ENCODE assay signal across 8 cellular contexts in the genomic region with DNA sequence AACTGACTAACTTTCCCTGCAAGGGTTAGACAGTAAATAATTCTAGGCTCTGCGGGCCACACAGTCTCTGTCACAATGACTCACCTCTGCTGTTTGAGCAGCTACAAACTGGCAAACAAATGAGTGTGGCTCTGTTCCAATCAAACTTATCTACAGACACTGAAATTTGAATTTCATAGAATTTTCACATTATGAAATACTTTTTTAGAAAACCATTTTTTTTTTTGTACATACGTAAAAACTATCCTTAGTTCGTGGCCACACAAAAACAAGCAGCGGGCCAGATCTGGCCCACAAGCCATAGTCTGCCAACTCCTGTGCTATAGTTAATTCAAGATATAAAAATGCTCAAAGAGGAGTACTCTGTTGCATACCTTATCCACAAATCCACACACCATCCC. TPM values are rescaled to one million over a fixed set of nuclear protein-coding genes. Genes with fewer than 3 reads are reported as not detected.
A peak's percentile ranks its signal among the peaks of the same experiment; 100 is the strongest.
DNase-seq lines count a peak whose midpoint lies in the region; ATAC-seq lines count a peak whose summit lies in the region.

No MANE protein-coding gene starts in this region.

- H3K4me1 ChIP-seq in skeletal muscle satellite cell (ENCODE audit: control insufficient read depth, insufficient read depth, low read length) = peaks cover 35% of the 10 kb centered on the region

- H3K27me3 ChIP-seq in skeletal muscle satellite cell (ENCODE audit: control insufficient read depth, insufficient read depth, low read length) = no peaks in the 10 kb centered on the region

- DNase-seq in SIG-M5 treated with dmso at 0.1 percent for 504 hours (lab: John Stamatoyannopoulos, UW; ENCODE audit: unreplicated experiment) (peak; percentile 31), SIG-M5 (lab: John Stamatoyannopoulos, UW) (no peak), T-helper 2 cell (peak in 4 of 5 experiments; percentile 15 to 89 (median 46)), dedifferentiated amniotic fluid mesenchymal stem cell (ENCODE audit: extremely low spot score) (peak; percentile 45), NCI-H187 treated with DMSO at 0.1 percent for 48 hours (lab: John Stamatoyannopoulos, UW) (no peak), NCI-H146 (lab: John Stamatoyannopoulos, UW) (no peak)

- no peak for ATAC-seq in GM21367 (IDR thresholded peaks at IDR 0.05; ENCODE audit: unreplicated experiment)

- no peak overlapping the region for H3K4me3 ChIP-seq in skeletal muscle satellite cell (ENCODE audit: low read length)

- no peak overlapping the region for H3K9ac ChIP-seq in skeletal muscle satellite cell (ENCODE audit: low read depth, low read length)

- H3K4me2 ChIP-seq in skeletal muscle satellite cell (ENCODE audit: low read length) = peak overlapping the region; percentile 30

- H3K36me3 ChIP-seq in skeletal muscle satellite cell (ENCODE audit: insufficient read depth, low read length) = no peaks in the 10 kb centered on the region

- H3K9me3 ChIP-seq in skeletal muscle satellite cell (replicated peaks; ENCODE audit: low read length) = no peaks in the 10 kb centered on the region

RNA-seq across cellular contexts. Expression of gene PIP4K2A, which starts 32.6 kb away (rescaled TPM):
- total RNA-seq in skeletal muscle satellite cell (2012; rRNA removed) = 22.7 and 41.1 TPM in 2 replicates

Comparison
In these comparisons a context has a peak if more than half of its experiments do, and no peak if none do; other contexts are left out.
1. DNase-seq: peak in SIG-M5 treated with dmso at 0.1 percent for 504 hours (single experiment), T-helper 2 cell (4 of 5) and dedifferentiated amniotic fluid mesenchymal stem cell (single experiment); none in SIG-M5 (single experiment), NCI-H187 treated with DMSO at 0.1 percent for 48 hours (single experiment) and NCI-H146 (single experiment).